In the genomic region with DNA sequence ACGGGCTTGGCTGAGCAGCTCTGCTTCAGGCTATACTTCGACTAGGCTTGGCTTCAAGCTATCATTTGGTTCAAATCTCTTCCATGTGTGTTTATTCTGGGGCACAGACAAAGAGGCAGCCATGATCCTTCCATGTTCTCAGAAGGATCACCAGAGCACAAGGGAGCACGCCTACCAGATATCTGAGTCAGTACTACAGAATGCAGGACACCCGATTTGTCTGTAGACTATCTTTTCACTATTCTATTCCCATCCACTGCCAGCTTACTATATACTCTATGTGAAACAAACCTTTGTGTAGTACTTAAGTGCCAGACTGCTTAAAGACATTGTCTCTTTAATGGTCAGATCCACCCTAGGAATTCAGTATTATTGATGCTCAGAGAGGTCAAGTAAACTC, we compare ENCODE assay signal across 26 cellular contexts. TPM values are rescaled to one million over a fixed set of nuclear protein-coding genes. Genes with fewer than 3 reads are reported as not detected.
DNase-seq lines count a peak whose midpoint lies in the region; ATAC-seq and TF ChIP-seq lines count a peak whose summit lies in the region.
"Had no signal": no experiment of that assay in that cellular context is flagged by ENCODE, and none has a peak within 500 bp of the region (broad histone marks: within the 10 kb centered on the region; RNA-seq: fewer than 3 reads in every experiment).

No MANE protein-coding gene starts in this region.

- TF ChIP-seq POLR2A in spleen (IDR thresholded peaks at IDR 0.05), result no peak

- intact Hi-C loops in spleen (cut with DNase I; ENCODE audit: low total_unique reads), result no loop called here

- H3K36me3 ChIP-seq in brain microvascular endothelial cell (replicated peaks), result no peaks in the 10 kb centered on the region
- no peaks in the 10 kb centered on the region for H3K36me3 ChIP-seq in spleen
- H3K36me3 ChIP-seq: BLaER1 treated with 17β-estradiol and CSF1 and Interleukin-3, amounts not matched to agents 10 nM and 100 nM; lower lobe of right lung; sigmoid colon; SJSA1 had no signal

- H3K27me3 ChIP-seq in brain microvascular endothelial cell (replicated peaks), result no peaks in the 10 kb centered on the region
- H3K27me3 ChIP-seq in foreskin keratinocyte, result no peaks in the 10 kb centered on the region
- no peaks in the 10 kb centered on the region for H3K27me3 ChIP-seq in spleen (replicated peaks in 1 of 7)
- H3K27me3 ChIP-seq: BLaER1 treated with 17β-estradiol and CSF1 and Interleukin-3, amounts not matched to agents 10 nM and 100 nM; sigmoid colon; SJSA1 had no signal

- H3K4me3 ChIP-seq in brain microvascular endothelial cell (ENCODE audit: low read depth, low read length) (no peak overlapping the region), spleen (no peak overlapping the region)
- H3K4me3 ChIP-seq: BLaER1 treated with 17β-estradiol and CSF1 and Interleukin-3, amounts not matched to agents 10 nM and 100 nM; GM12878; K562; lower lobe of right lung; sigmoid colon; SJSA1 had no signal

- H3K9me3 ChIP-seq in spleen, result no peaks in the 10 kb centered on the region
- H3K9me3 ChIP-seq: BLaER1 treated with 17β-estradiol and CSF1 and Interleukin-3, amounts not matched to agents 10 nM and 100 nM; lower lobe of right lung; sigmoid colon; SJSA1 had no signal

- peak; percentile 26 for ATAC-seq in foreskin keratinocyte
- ATAC-seq: activated CD8-positive, alpha-beta T cell treated with anti-CD3 and anti-CD28 coated beads, Interleukin-2, amount 10 ng/mL, durations not matched to agents 7 days and 5 days; GM12878; K562; lower lobe of right lung had no signal

- in situ Hi-C loops in brain microvascular endothelial cell (cut with HindIII; ENCODE audit: low pct_ligation_motif_present, low sequenced_read_pairs), result no loop called here

- DNase-seq in AG08395 (ENCODE audit: low spot score) (peak; percentile 43), HCEC 1CT (peak; percentile 15), brain microvascular endothelial cell (peak; percentile 33), foreskin keratinocyte (peak in 1 of 2 donors; percentile 32), NCI-H446 (lab: John Stamatoyannopoulos, UW) (no peak), NCI-H2227 treated with DMSO at 0.1 percent for 48 hours (lab: John Stamatoyannopoulos, UW) (no peak), spleen (no peak)
- DNase-seq in stimulated activated naive CD4-positive, alpha-beta T cell treated with Interleukin-2 at 50 U/mL for 16 hours (lab: John Stamatoyannopoulos, UW), result no peak
- DNase-seq: activated CD4-positive, CD25-positive, alpha-beta regulatory T cell treated with anti-CD3 and anti-CD28 coated beads, Interleukin-2, amount 50 U/mL, for 72 hours; activated CD8-positive, alpha-beta T cell treated with anti-CD3 and anti-CD28 coated beads, Interleukin-2, amount 10 ng/mL, durations not matched to agents 7 days and 5 days; activated effector memory CD4-positive, alpha-beta T cell treated with anti-CD3 and anti-CD28 coated beads, Interleukin-2, amount 50 U/mL, for 16 hours; activated naive CD8-positive, alpha-beta T cell treated with anti-CD3 and anti-CD28 coated beads, Interleukin-2, amount 10 ng/mL, durations not matched to agents 7 days and 5 days; COR-L47; kidney; lower lobe of right lung; NCI-H2171 treated with DMSO at 0.1 percent for 48 hours; NCI-H526 treated with DMSO at 0.1 percent for 48 hours; sigmoid colon; T-helper 1 cell had no signal

- H3K4me1 ChIP-seq in foreskin keratinocyte (peaks cover 4% of the 10 kb centered on the region), spleen (no peaks in the 10 kb centered on the region)
- H3K4me1 ChIP-seq: lower lobe of right lung, sigmoid colon had no signal

- TF ChIP-seq CTCF in brain microvascular endothelial cell (IDR thresholded peaks at IDR 0.05; ENCODE audit: low read depth, low read length, missing control alignments), result no peak
- TF ChIP-seq CTCF in foreskin keratinocyte (conservative IDR thresholded peaks at IDR 0.05), result no peak
- TF ChIP-seq CTCF in spleen (IDR thresholded peaks at IDR 0.05 in 8 of 11, conservative IDR thresholded peaks at IDR 0.05 in 3 of 11), result no peak

- WGBS in spleen, 5 donors, result 93 to 98% (median 95%) methylated on average over 4 of the region's 4 CpGs

- H3K27ac ChIP-seq in brain microvascular endothelial cell, result no peak overlapping the region
- H3K27ac ChIP-seq in foreskin keratinocyte, result no peak overlapping the region
- H3K27ac ChIP-seq in spleen, result no peak overlapping the region
- H3K27ac ChIP-seq: BLaER1 treated with 17β-estradiol and CSF1 and Interleukin-3, amounts not matched to agents 10 nM and 100 nM; lower lobe of right lung; sigmoid colon; SJSA1 had no signal

RNA-seq across cellular contexts. Expression of a gene that starts 35.1 kb away (rescaled TPM):
- total RNA-seq in foreskin keratinocyte (not detected in 2 replicates), spleen (1 to 10 TPM in 5 of 7 donors, under 1 TPM in 2; 0.72 to 8.8 (median 1.8) TPM)
- polyA plus RNA-seq in foreskin keratinocyte (not detected in 2 replicates), spleen (1 to 10 TPM; 1.4 to 3.6 (median 2.3) TPM)
- total RNA-seq: activated CD8-positive, alpha-beta T cell treated with anti-CD3 and anti-CD28 coated beads, Interleukin-2, amount 10 ng/mL, durations not matched to agents 7 days and 5 days; activated naive CD8-positive, alpha-beta T cell treated with anti-CD3 and anti-CD28 coated beads, Interleukin-2, amount 10 ng/mL, durations not matched to agents 7 days and 5 days; glomerular endothelial cell; GM12878; HT-29; K562; progenitor cell of endocrine pancreas had no signal
- polyA plus RNA-seq: GM12878, K562 had no signal

Comparison
In these comparisons a context has a peak if more than half of its experiments do, and no peak if none do; other contexts are left out.
1. DNase-seq: peak in AG08395 (single experiment), HCEC 1CT (single experiment) and brain microvascular endothelial cell (single experiment); none in stimulated activated naive CD4-positive, alpha-beta T cell treated with Interleukin-2 at 50 U/mL for 16 hours (single experiment), NCI-H446 (0 of 2), NCI-H2227 treated with DMSO at 0.1 percent for 48 hours (single experiment) and spleen (single experiment).